ENCODE assay signal across 9 cellular contexts in genomic region chr20:35697696-35698297, GRCh38. TPM values are rescaled to one million over a fixed set of nuclear protein-coding genes. Genes with fewer than 3 reads are reported as not detected.
DNase-seq lines count a peak whose midpoint lies in the region; ATAC-seq and TF ChIP-seq lines count a peak whose summit lies in the region.
"Had no signal": no experiment of that assay in that cellular context is flagged by ENCODE, and none has a peak within 500 bp of the region (broad histone marks: within the 10 kb centered on the region; RNA-seq: fewer than 3 reads in every experiment).

No MANE protein-coding gene starts in this region.

- peak overlapping the region; percentile 81 for H3K4me3 ChIP-seq in suprapubic skin

- no peak overlapping the region for H3K27ac ChIP-seq in suprapubic skin

- H3K27ac Mint-ChIP-seq in activated T-cell treated with anti-CD3 and anti-CD28 coated beads, Interleukin-2, amount 50 U/mL, for 72 hours, result peak overlapping the region; percentile 92
- H3K27ac Mint-ChIP-seq in activated T-helper 2 cell treated with anti-CD3 and anti-CD28 coated beads, Interferon-gamma antibody, Interleukin-2, Interleukin-4, amounts not matched to agents 10 μg/mL and 5 μg/mL and 100 μg/mL, durations not matched to agents 14 hours and 24 hours and 36 hours, result peak overlapping the region; percentile 89

- no peak for DNase-seq in activated T-cell treated with anti-CD3 and anti-CD28 coated beads, Interleukin-2, amount 50 U/mL, for 72 hours
- DNase-seq in activated T-cell treated with anti-CD3 and anti-CD28 coated beads, Interleukin-2, amount 50 U/mL, for 48 hours, result no peak
- no peak for DNase-seq in activated T-helper 2 cell treated with anti-CD3 and anti-CD28 coated beads, Interferon-gamma antibody, Interleukin-2, Interleukin-4, amounts not matched to agents 10 μg/mL and 5 μg/mL and 100 μg/mL, durations not matched to agents 14 hours and 24 hours and 36 hours (ENCODE audit: low spot score)
- DNase-seq in left kidney (ENCODE audit: low read depth, low spot score) (peak; percentile 21), suprapubic skin (ENCODE audit: low spot score in 2 of 2) (no peak), islet precursor cell (no peak), HT-29 (ENCODE audit: low spot score) (no peak)
- DNase-seq: foreskin melanocyte had no signal

- no peak for TF ChIP-seq CTCF in suprapubic skin (IDR thresholded peaks at IDR 0.05)

- TF ChIP-seq EP300 in suprapubic skin (IDR thresholded peaks at IDR 0.05), result no peak

- 73% methylated on average over 9 of the region's 9 CpGs for WGBS in suprapubic skin

- H3K9me3 Mint-ChIP-seq in activated T-cell treated with anti-CD3 and anti-CD28 coated beads, Interleukin-2, amount 50 U/mL, for 72 hours, result no peaks in the 10 kb centered on the region
- no peaks in the 10 kb centered on the region for H3K9me3 Mint-ChIP-seq in activated T-helper 2 cell treated with anti-CD3 and anti-CD28 coated beads, Interferon-gamma antibody, Interleukin-2, Interleukin-4, amounts not matched to agents 10 μg/mL and 5 μg/mL and 100 μg/mL, durations not matched to agents 14 hours and 24 hours and 36 hours

- peaks cover 48% of the 10 kb centered on the region for H3K4me1 Mint-ChIP-seq in activated T-cell treated with anti-CD3 and anti-CD28 coated beads, Interleukin-2, amount 50 U/mL, for 72 hours (ENCODE audit: low read depth)
- peaks cover 25% of the 10 kb centered on the region for H3K4me1 Mint-ChIP-seq in activated T-helper 2 cell treated with anti-CD3 and anti-CD28 coated beads, Interferon-gamma antibody, Interleukin-2, Interleukin-4, amounts not matched to agents 10 μg/mL and 5 μg/mL and 100 μg/mL, durations not matched to agents 14 hours and 24 hours and 36 hours (ENCODE audit: low read depth)

- no peaks in the 10 kb centered on the region for H3K9me3 ChIP-seq in suprapubic skin

- H3K4me3 Mint-ChIP-seq in activated T-cell treated with anti-CD3 and anti-CD28 coated beads, Interleukin-2, amount 50 U/mL, for 72 hours, result peak overlapping the region; percentile 93 to 94
- peak overlapping the region; percentile 94 for H3K4me3 Mint-ChIP-seq in activated T-helper 2 cell treated with anti-CD3 and anti-CD28 coated beads, Interferon-gamma antibody, Interleukin-2, Interleukin-4, amounts not matched to agents 10 μg/mL and 5 μg/mL and 100 μg/mL, durations not matched to agents 14 hours and 24 hours and 36 hours (ENCODE audit: low read depth)

- ATAC-seq in activated T-cell treated with anti-CD3 and anti-CD28 coated beads, Interleukin-2, amount 50 U/mL, for 72 hours (replicated peaks in 1 of 2), result no peak
- ATAC-seq in GM19395 (IDR thresholded peaks at IDR 0.05; ENCODE audit: unreplicated experiment), result no peak

- no peaks in the 10 kb centered on the region for H3K27me3 ChIP-seq in suprapubic skin

- peaks cover 11 to 26% of the 10 kb centered on the region in 2 donors for H3K36me3 Mint-ChIP-seq in activated T-cell treated with anti-CD3 and anti-CD28 coated beads, Interleukin-2, amount 50 U/mL, for 72 hours (ENCODE audit: insufficient read depth in 2 of 2)
- peaks cover 52% of the 10 kb centered on the region for H3K36me3 Mint-ChIP-seq in activated T-helper 2 cell treated with anti-CD3 and anti-CD28 coated beads, Interferon-gamma antibody, Interleukin-2, Interleukin-4, amounts not matched to agents 10 μg/mL and 5 μg/mL and 100 μg/mL, durations not matched to agents 14 hours and 24 hours and 36 hours (ENCODE audit: low read depth)

- peaks cover 29% of the 10 kb centered on the region for H3K4me1 ChIP-seq in suprapubic skin

- intact Hi-C loops in activated T-helper 2 cell treated with anti-CD3 and anti-CD28 coated beads, Interferon-gamma antibody, Interleukin-2, Interleukin-4, amounts not matched to agents 10 μg/mL and 5 μg/mL and 100 μg/mL, durations not matched to agents 14 hours and 24 hours and 36 hours (cut with micrococcal nuclease), result loop anchor here (2.0 to 5.0 kb wide), 3 partner anchors 45 to 95 kb away; partner anchors contain the start of gene RBM39

- H3K36me3 ChIP-seq in suprapubic skin, result peaks cover 41% of the 10 kb centered on the region

- no peaks in the 10 kb centered on the region for H3K27me3 Mint-ChIP-seq in activated T-cell treated with anti-CD3 and anti-CD28 coated beads, Interleukin-2, amount 50 U/mL, for 72 hours (ENCODE audit: low read depth)
- H3K27me3 Mint-ChIP-seq in activated T-helper 2 cell treated with anti-CD3 and anti-CD28 coated beads, Interferon-gamma antibody, Interleukin-2, Interleukin-4, amounts not matched to agents 10 μg/mL and 5 μg/mL and 100 μg/mL, durations not matched to agents 14 hours and 24 hours and 36 hours (ENCODE audit: low read depth), result no peaks in the 10 kb centered on the region

- no peak for TF ChIP-seq POLR2A in suprapubic skin (IDR thresholded peaks at IDR 0.05)

RNA-seq across cellular contexts. Expression of gene NFS1, which starts 1.4 kb away (rescaled TPM):
- total RNA-seq in activated T-cell treated with anti-CD3 and anti-CD28 coated beads, Interleukin-2, amount 50 U/mL, for 72 hours, result 10 to 100 TPM; 43.3 to 46.0 TPM
- total RNA-seq in activated T-helper 2 cell treated with anti-CD3 and anti-CD28 coated beads, Interferon-gamma antibody, Interleukin-2, Interleukin-4, amounts not matched to agents 10 μg/mL and 5 μg/mL and 100 μg/mL, durations not matched to agents 14 hours and 24 hours and 36 hours, result 39.1 and 39.8 TPM in 2 replicates
- total RNA-seq in suprapubic skin, result 10 to 100 TPM; 39.7 to 73.2 (median 47.3) TPM
- 132 and 139 TPM in 2 replicates for total RNA-seq in HT-29 (2014; rRNA removed; shearing (Covaris generic))

RNA-seq across cellular contexts. Expression of gene ROMO1, which starts 1.4 kb away (rescaled TPM):
- 10 to 100 TPM; 51.4 to 53.8 TPM for total RNA-seq in activated T-cell treated with anti-CD3 and anti-CD28 coated beads, Interleukin-2, amount 50 U/mL, for 72 hours
- total RNA-seq in activated T-helper 2 cell treated with anti-CD3 and anti-CD28 coated beads, Interferon-gamma antibody, Interleukin-2, Interleukin-4, amounts not matched to agents 10 μg/mL and 5 μg/mL and 100 μg/mL, durations not matched to agents 14 hours and 24 hours and 36 hours, result 93.0 and 98.4 TPM in 2 replicates
- 100 to 1,000 TPM; 146 to 299 (median 212) TPM for total RNA-seq in suprapubic skin
- 653 and 669 TPM in 2 replicates for total RNA-seq in HT-29 (2014; rRNA removed; shearing (Covaris generic))

RNA-seq across cellular contexts. Expression of gene CPNE1, which starts 33.1 kb away (rescaled TPM):
- total RNA-seq in activated T-cell treated with anti-CD3 and anti-CD28 coated beads, Interleukin-2, amount 50 U/mL, for 72 hours, result 100 to 1,000 TPM; 459 to 512 TPM
- total RNA-seq in activated T-helper 2 cell treated with anti-CD3 and anti-CD28 coated beads, Interferon-gamma antibody, Interleukin-2, Interleukin-4, amounts not matched to agents 10 μg/mL and 5 μg/mL and 100 μg/mL, durations not matched to agents 14 hours and 24 hours and 36 hours, result 342 and 347 TPM in 2 replicates
- total RNA-seq in suprapubic skin, result 100 to 1,000 TPM in 2 of 4 donors, 10 to 100 TPM in 2; 43.3 to 238 (median 103) TPM
- total RNA-seq in HT-29 (2014; rRNA removed; shearing (Covaris generic)), result 390 and 417 TPM in 2 replicates

RNA-seq across cellular contexts. Expression of gene RBM12, which starts 33.1 kb away (rescaled TPM):
- 10 to 100 TPM; 71.1 to 92.4 TPM for total RNA-seq in activated T-cell treated with anti-CD3 and anti-CD28 coated beads, Interleukin-2, amount 50 U/mL, for 72 hours
- total RNA-seq in activated T-helper 2 cell treated with anti-CD3 and anti-CD28 coated beads, Interferon-gamma antibody, Interleukin-2, Interleukin-4, amounts not matched to agents 10 μg/mL and 5 μg/mL and 100 μg/mL, durations not matched to agents 14 hours and 24 hours and 36 hours, result 147 and 148 TPM in 2 replicates
- 10 to 100 TPM; 21.6 to 38.7 (median 32.7) TPM for total RNA-seq in suprapubic skin
- 54.8 and 55.4 TPM in 2 replicates for total RNA-seq in HT-29 (2014; rRNA removed; shearing (Covaris generic))

RNA-seq across cellular contexts. Expression of gene RBM39, which starts 44.3 kb away (rescaled TPM):
- 100 to 1,000 TPM; 431 to 525 TPM for total RNA-seq in activated T-cell treated with anti-CD3 and anti-CD28 coated beads, Interleukin-2, amount 50 U/mL, for 72 hours
- 358 and 360 TPM in 2 replicates for total RNA-seq in activated T-helper 2 cell treated with anti-CD3 and anti-CD28 coated beads, Interferon-gamma antibody, Interleukin-2, Interleukin-4, amounts not matched to agents 10 μg/mL and 5 μg/mL and 100 μg/mL, durations not matched to agents 14 hours and 24 hours and 36 hours
- total RNA-seq in suprapubic skin, result 100 to 1,000 TPM; 245 to 599 (median 258) TPM
- 390 and 396 TPM in 2 replicates for total RNA-seq in HT-29 (2014; rRNA removed; shearing (Covaris generic))
